17 cellular contexts compared by ENCODE assay signal in the genomic region with DNA sequence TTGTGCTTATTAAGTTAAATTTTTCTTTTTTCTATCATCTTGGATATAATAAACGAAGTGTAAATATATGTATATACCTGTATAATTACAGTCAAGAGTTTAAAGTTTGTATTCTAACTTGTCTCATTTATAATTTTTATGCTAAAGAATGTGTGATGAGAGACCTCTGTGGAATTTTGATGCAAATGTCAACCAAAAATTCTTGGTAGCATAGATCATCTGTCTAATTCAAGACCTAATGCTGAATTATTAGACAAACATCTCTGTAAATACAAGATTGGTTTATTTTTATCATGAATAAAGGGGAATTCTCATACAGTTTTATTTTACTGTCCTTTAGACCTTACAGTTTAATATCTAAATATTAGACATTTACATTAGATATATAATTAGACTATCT.
A peak's percentile ranks its signal among the peaks of the same experiment; 100 is the strongest.
DNase-seq lines count a peak whose midpoint lies in the region; ATAC-seq, FAIRE-seq and TF ChIP-seq lines count a peak whose summit lies in the region.
"Had no signal": no experiment of that assay in that cellular context is flagged by ENCODE, and none has a peak within 500 bp of the region (broad histone marks: within the 10 kb centered on the region; RNA-seq: fewer than 3 reads in every experiment).

No MANE protein-coding gene starts in this region.

- no peak overlapping the region for H2BK5ac ChIP-seq in IMR-90 (ENCODE audit: low read depth, low read length, poor library complexity, severe bottlenecking)

- H3K23ac ChIP-seq in IMR-90 (ENCODE audit: low read depth, low read length): no peak overlapping the region

- DNase-seq in BJ (ENCODE audit: low read depth): peak; percentile 3
- peak; percentile 8 for DNase-seq in IMR-90
- DNase-seq in bronchial epithelial cell (ENCODE audit: low read depth): peak; percentile 5
- DNase-seq in iris pigment epithelial cell (ENCODE audit: low read depth): peak; percentile 39
- DNase-seq in heart right ventricle: no peak
- no peak for DNase-seq in C1 segment of cervical spinal cord (lab: John Stamatoyannopoulos, UW)
- no peak for DNase-seq in right atrium auricular region (ENCODE audit: low spot score)
- DNase-seq in ACHN: no peak
- DNase-seq: 8988T; DMS53; GDM1; KBM-7; NCI-H1092; NCI-H69; NK-92 treated with Interleukin-12 subunit alpha and Interleukin-12 subunit beta, amount 100 ng/mL, for 24 hours; OCI-M1 had no signal

- intact Hi-C loops in IMR-90 (cut with micrococcal nuclease) (no loop called here), heart right ventricle (cut with DNase I) (no loop called here)

- no CpG with 5 or more reads among the region's 1 CpG for WGBS in IMR-90 (ENCODE audit: extremely low coverage in 2 of 2, insufficient read length in 1 of 2), 2 experiments
- WGBS in heart right ventricle, 2 donors: 75 to 76% methylated on average over 1 of the region's 1 CpG

- no peaks in the 10 kb centered on the region for H3K9me1 ChIP-seq in IMR-90 (ENCODE audit: insufficient read depth, low read length)

- H2AK9ac ChIP-seq in IMR-90 (replicated peaks; ENCODE audit: low read depth, low read length, poor library complexity): no peak overlapping the region

- no peak overlapping the region for H3K18ac ChIP-seq in IMR-90 (ENCODE audit: low read depth, low read length)

- dilution Hi-C loops in IMR-90 (cut with HindIII; ENCODE audit: low sequenced_read_pairs, unreplicated experiment): no loop called here

- H4K20me1 ChIP-seq in IMR-90 (ENCODE audit: insufficient read depth, low read length): no peaks in the 10 kb centered on the region

- no peak overlapping the region for H2AFZ ChIP-seq in IMR-90 (replicated peaks; ENCODE audit: low read length, poor library complexity)

- H3K27me3 ChIP-seq in BJ (ENCODE audit: control insufficient read depth, insufficient read depth, low read length): no peaks in the 10 kb centered on the region
- no peaks in the 10 kb centered on the region for H3K27me3 ChIP-seq in IMR-90 (ENCODE audit: control insufficient read depth, insufficient read depth, low read length)
- no peaks in the 10 kb centered on the region for H3K27me3 ChIP-seq in bronchial epithelial cell (ENCODE audit: control insufficient read depth, insufficient read depth, low read length)
- no peaks in the 10 kb centered on the region for H3K27me3 ChIP-seq in heart right ventricle
- H3K27me3 ChIP-seq in right atrium auricular region: no peaks in the 10 kb centered on the region

- BruUV-seq in IMR-90 (replicated peaks; lab: Mats Ljungman, UMichigan): no TSS peak

- ATAC-seq in IMR-90 (ENCODE audit: low read depth) (no peak), heart right ventricle (no peak)

- H3K4me3 ChIP-seq in BJ (ENCODE audit: low read depth, low read length) (no peak overlapping the region), IMR-90 (ENCODE audit: insufficient read depth, low read depth, low read length) (no peak overlapping the region), bronchial epithelial cell (ENCODE audit: low read depth, low read length) (no peak overlapping the region), heart right ventricle (no peak overlapping the region), right atrium auricular region (no peak overlapping the region)

- no peak overlapping the region for H3K27ac ChIP-seq in IMR-90 (ENCODE audit: insufficient read depth, low read length)
- H3K27ac ChIP-seq in heart right ventricle: no peak overlapping the region
- H3K27ac ChIP-seq in right atrium auricular region: no peak overlapping the region

- TF ChIP-seq CTCF in BJ (IDR thresholded peaks at IDR 0.05; ENCODE audit: insufficient read depth, low read depth, low read length): no peak
- TF ChIP-seq CTCF in IMR-90 (conservative IDR thresholded peaks at IDR 0.05; ENCODE audit: low read depth, low read length): no peak
- TF ChIP-seq CTCF in bronchial epithelial cell (IDR thresholded peaks at IDR 0.05; ENCODE audit: insufficient read depth, low read length, severe bottlenecking): no peak
- TF ChIP-seq CTCF in heart right ventricle (IDR thresholded peaks at IDR 0.05): no peak
- no peak for TF ChIP-seq CTCF in right atrium auricular region (IDR thresholded peaks at IDR 0.05)

- no peak overlapping the region for H4K8ac ChIP-seq in IMR-90 (ENCODE audit: low read depth in 2 of 2, low read length in 2 of 2)

- no peak overlapping the region for H2BK20ac ChIP-seq in IMR-90 (ENCODE audit: low read depth, low read length)

- no peak overlapping the region for H3K4me2 ChIP-seq in IMR-90 (ENCODE audit: low read depth, low read length)

- no peak overlapping the region for H4K5ac ChIP-seq in IMR-90 (ENCODE audit: low read depth, low read length)

- in situ Hi-C loops in IMR-90 (cut with MboI; ENCODE audit: low sequenced_read_pairs) (no loop called here), ACHN (cut with HindIII; ENCODE audit: low pct_ligation_motif_present, low pct_unique_long_range_greater_than_20kb, low sequenced_read_pairs) (no loop called here)

- FAIRE-seq in bronchial epithelial cell (lab: Jason Lieb, UNC): no peak
- FAIRE-seq: GM19239 had no signal

- TF ChIP-seq POLR2A in IMR-90 (IDR thresholded peaks at IDR 0.05; ENCODE audit: low read depth, low read length): no peak

- no peak overlapping the region for H3K4ac ChIP-seq in IMR-90 (ENCODE audit: low read depth, low read length)

- CTCF ChIA-PET in BJ (lab: Yijun Ruan, JAX) (no interaction called here), IMR-90 (lab: Yijun Ruan, JAX) (no interaction called here)

- H3K14ac ChIP-seq in IMR-90 (replicated peaks; ENCODE audit: low read depth, low read length): no peak overlapping the region

- no peak overlapping the region for H3K9ac ChIP-seq in IMR-90 (ENCODE audit: low read depth, low read length)

- H2AK5ac ChIP-seq in IMR-90 (ENCODE audit: low read depth, low read length): no peak overlapping the region

- no peak overlapping the region for H4K91ac ChIP-seq in IMR-90 (ENCODE audit: insufficient read depth, low read depth, low read length)

- H2BK120ac ChIP-seq in IMR-90 (ENCODE audit: low read depth, low read length): no peak overlapping the region

- no peak for TF ChIP-seq RAD21 in IMR-90 (IDR thresholded peaks at IDR 0.05; ENCODE audit: low read length)

- no peak overlapping the region for H2BK15ac ChIP-seq in IMR-90 (ENCODE audit: low read depth, low read length)

- H3K56ac ChIP-seq in IMR-90 (ENCODE audit: extremely low read depth, insufficient read depth, low read length): no peak overlapping the region

- H3K9me3 ChIP-seq in IMR-90 (ENCODE audit: control insufficient read depth, insufficient read depth, low read length): no peaks in the 10 kb centered on the region
- H3K9me3 ChIP-seq in heart right ventricle: peaks cover 0 to 4% (median 0%) of the 10 kb centered on the region in 11 donors
- no peaks in the 10 kb centered on the region for H3K9me3 ChIP-seq in right atrium auricular region

- no peaks in the 10 kb centered on the region for H3K79me1 ChIP-seq in IMR-90 (ENCODE audit: low read depth in 1 of 2, low read length in 2 of 2)

- POLR2A ChIA-PET in BJ (lab: Charles Lee): no interaction called here
- POLR2A ChIA-PET in IMR-90 (lab: Charles Lee; ENCODE audit: unreplicated experiment): no interaction called here

- H3K4me1 ChIP-seq in IMR-90 (ENCODE audit: control insufficient read depth, insufficient read depth, low read length): no peaks in the 10 kb centered on the region
- no peaks in the 10 kb centered on the region for H3K4me1 ChIP-seq in heart right ventricle
- no peaks in the 10 kb centered on the region for H3K4me1 ChIP-seq in right atrium auricular region

- H3K36me3 ChIP-seq in BJ (ENCODE audit: control insufficient read depth, insufficient read depth, low read length) (no peaks in the 10 kb centered on the region), IMR-90 (ENCODE audit: control insufficient read depth, insufficient read depth, low read length) (no peaks in the 10 kb centered on the region), bronchial epithelial cell (ENCODE audit: control insufficient read depth, insufficient read depth, low read length) (no peaks in the 10 kb centered on the region), heart right ventricle (no peaks in the 10 kb centered on the region), right atrium auricular region (no peaks in the 10 kb centered on the region)

TF ChIP-seq in IMR-90, 13 proteins besides CTCF, POLR2A, EP300 and RAD21:
- no peak for TF ChIP-seq USF2 (IDR thresholded peaks at IDR 0.05; ENCODE audit: low read depth, low read length)
- TF ChIP-seq RCOR1 (IDR thresholded peaks at IDR 0.05; ENCODE audit: insufficient replicate concordance, low read length): no peak
- TF ChIP-seq RFX5 (IDR thresholded peaks at IDR 0.05; ENCODE audit: low read depth, low read length): no peak
- no peak for TF ChIP-seq CEBPB (IDR thresholded peaks at IDR 0.05; ENCODE audit: low read depth, low read length)
- TF ChIP-seq MAZ (IDR thresholded peaks at IDR 0.05; ENCODE audit: borderline replicate concordance, low read depth, low read length): no peak
- no peak for TF ChIP-seq FOS (IDR thresholded peaks at IDR 0.05; ENCODE audit: low read depth, low read length)

Comparison
In these comparisons a context has a peak if more than half of its experiments do, and no peak if none do; other contexts are left out.
1. DNase-seq: peak in BJ (single experiment), IMR-90 (single experiment), bronchial epithelial cell (single experiment) and iris pigment epithelial cell (single experiment); none in heart right ventricle (0 of 2), C1 segment of cervical spinal cord (0 of 14), right atrium auricular region (single experiment) and ACHN (single experiment).